ENCODE assay signal across 26 cellular contexts in genomic region chr15:34773916-34774315, GRCh38. TPM values are rescaled to one million over a fixed set of nuclear protein-coding genes. Genes with fewer than 3 reads are reported as not detected.
DNase-seq lines count a peak whose midpoint lies in the region; ATAC-seq and TF ChIP-seq lines count a peak whose summit lies in the region.
"Had no signal": no experiment of that assay in that cellular context is flagged by ENCODE, and none has a peak within 500 bp of the region (broad histone marks: within the 10 kb centered on the region; RNA-seq: fewer than 3 reads in every experiment).

No MANE protein-coding gene starts in this region.

- H3K4me3 Mint-ChIP-seq in endodermal cell = no peak overlapping the region
- H3K4me3 Mint-ChIP-seq in neural progenitor cell = no peak overlapping the region
- H3K4me3 Mint-ChIP-seq: IgD-negative memory B cell, T-cell had no signal

- H3K36me3 Mint-ChIP-seq in endodermal cell (ENCODE audit: low read depth) (no peaks in the 10 kb centered on the region), neural progenitor cell (no peaks in the 10 kb centered on the region)
- H3K36me3 Mint-ChIP-seq: IgD-negative memory B cell, T-cell had no signal

- DNase-seq in NCI-H1694 (lab: John Stamatoyannopoulos, UW) (peak; percentile 44), NCI-H1694 treated with DMSO at 0.1 percent for 48 hours (lab: John Stamatoyannopoulos, UW) (no peak), NCI-H2171 (lab: John Stamatoyannopoulos, UW) (peak; percentile 41), endodermal cell (no peak), neural progenitor cell (ENCODE audit: low spot score) (peak; percentile 5)
- DNase-seq: DMS53, GM23248, NCI-H1092, NCI-H1436 treated with DMSO at 0.1 percent for 48 hours, NCI-H2029, NCI-H345, NCI-H510A treated with DMSO at 0.1 percent for 48 hours, NCI-H82, RPMI8226, SHP77, T-cell had no signal

- no peak overlapping the region for H3K9ac ChIP-seq in endodermal cell (ENCODE audit: extremely low read depth, low read length, poor library complexity, severe bottlenecking)
- H3K9ac ChIP-seq in neural progenitor cell = no peak overlapping the region
- H3K9ac ChIP-seq: GM23248 had no signal

- H3K27me3 ChIP-seq in endodermal cell (ENCODE audit: control insufficient read depth, insufficient read depth, low read length, poor library complexity, severe bottlenecking) = no peaks in the 10 kb centered on the region
- H3K27me3 ChIP-seq in neural progenitor cell = no peaks in the 10 kb centered on the region

- H3F3A ChIP-seq in neural progenitor cell (ENCODE audit: low read depth) = no peaks in the 10 kb centered on the region

- H3K27ac ChIP-seq in endodermal cell (ENCODE audit: low read depth, low read length) (no peak overlapping the region), neural progenitor cell (no peak overlapping the region)
- H3K27ac ChIP-seq: GM23248, HL-60 had no signal

- TF ChIP-seq CTCF in endodermal cell (conservative IDR thresholded peaks at IDR 0.05) = peak; percentile 23
- no peak for TF ChIP-seq CTCF in neural progenitor cell (IDR thresholded peaks at IDR 0.05)

- H3K27ac Mint-ChIP-seq in endodermal cell = no peak overlapping the region
- no peak overlapping the region for H3K27ac Mint-ChIP-seq in neural progenitor cell
- H3K27ac Mint-ChIP-seq: IgD-negative memory B cell, T-cell had no signal

- no peaks in the 10 kb centered on the region for H4K20me1 ChIP-seq in neural progenitor cell (ENCODE audit: low read depth)

- no peaks in the 10 kb centered on the region for H3K36me3 ChIP-seq in endodermal cell (ENCODE audit: control insufficient read depth, insufficient read depth, low read length)
- no peaks in the 10 kb centered on the region for H3K36me3 ChIP-seq in neural progenitor cell

- no peaks in the 10 kb centered on the region for H3K4me1 ChIP-seq in endodermal cell (ENCODE audit: control insufficient read depth, insufficient read depth, low read length)
- no peaks in the 10 kb centered on the region for H3K4me1 ChIP-seq in neural progenitor cell

- no peaks in the 10 kb centered on the region for H3K9me3 ChIP-seq in endodermal cell (ENCODE audit: control insufficient read depth, low read length)
- H3K9me3 ChIP-seq in neural progenitor cell (ENCODE audit: low read depth) = no peaks in the 10 kb centered on the region

- 0 to 52% methylated on average over 1 to 2 of the region's 2 CpGs for WGBS in endodermal cell (ENCODE audit: insufficient coverage in 1 of 2, insufficient read length in 1 of 2), 2 experiments

- H2AFZ ChIP-seq in neural progenitor cell (replicated peaks) = no peak overlapping the region
- H2AFZ ChIP-seq: GM23248 had no signal

- H3K4me3 ChIP-seq in endodermal cell (ENCODE audit: low read length) (no peak overlapping the region), neural progenitor cell (no peak overlapping the region)
- H3K4me3 ChIP-seq: GM23248 had no signal

- no peak overlapping the region for H3K4me2 ChIP-seq in neural progenitor cell

- no peaks in the 10 kb centered on the region for H3K27me3 Mint-ChIP-seq in endodermal cell (ENCODE audit: insufficient read depth)
- peaks cover 3% of the 10 kb centered on the region for H3K27me3 Mint-ChIP-seq in neural progenitor cell (ENCODE audit: insufficient read depth, low read depth)

- no peaks in the 10 kb centered on the region for H3K79me2 ChIP-seq in neural progenitor cell (ENCODE audit: low read depth)

- H3K4me1 Mint-ChIP-seq in endodermal cell (no peaks in the 10 kb centered on the region), neural progenitor cell (peaks cover 15% of the 10 kb centered on the region)
- H3K4me1 Mint-ChIP-seq: T-cell had no signal

- no peaks in the 10 kb centered on the region for H3K9me3 Mint-ChIP-seq in endodermal cell
- H3K9me3 Mint-ChIP-seq in neural progenitor cell = no peaks in the 10 kb centered on the region
- H3K9me3 Mint-ChIP-seq: IgD-negative memory B cell, T-cell had no signal

- ATAC-seq in HG02840 (IDR thresholded peaks at IDR 0.05; ENCODE audit: low FRiP score, unreplicated experiment) (no peak), GM19023 (IDR thresholded peaks at IDR 0.05; ENCODE audit: unreplicated experiment) (no peak)
- ATAC-seq: HCT116, T-cell had no signal

RNA-seq across cellular contexts. Expression of gene GJD2, which starts 19.1 kb away (rescaled TPM):
- not detected for total RNA-seq in endodermal cell
- 0.64 TPM for polyA plus RNA-seq in endodermal cell (2013, experiment 1 of 2)
- 0.54 TPM for polyA plus RNA-seq in endodermal cell (2013, experiment 2 of 2)
- not detected in 2 replicates for total RNA-seq in neural progenitor cell (ENCODE audit: low replicate concordance)
- total RNA-seq: A172, Daoy, GM23248, SK-MEL-5, T-cell had no signal
- polyA plus RNA-seq: BJ, GM23248, IgD-negative memory B cell had no signal

RNA-seq across cellular contexts. Expression of gene ACTC1, which starts 21.4 kb away (rescaled TPM):
- 10 to 100 TPM; 42.5 to 58.2 TPM for total RNA-seq in endodermal cell
- polyA plus RNA-seq in endodermal cell (2013, experiment 1 of 2) = 97.7 TPM
- polyA plus RNA-seq in endodermal cell (2013, experiment 2 of 2) = 99.3 TPM
- 3.8 and 3.9 TPM in 2 replicates for total RNA-seq in neural progenitor cell (ENCODE audit: low replicate concordance)
- total RNA-seq: Daoy, G401, SK-MEL-5, T-cell had no signal
- polyA plus RNA-seq: IgD-negative memory B cell had no signal

Comparison
In these comparisons a context has a peak if more than half of its experiments do, and no peak if none do; other contexts are left out.
1. DNase-seq: peak in NCI-H1694 (single experiment), NCI-H2171 (single experiment) and neural progenitor cell (single experiment); none in NCI-H1694 treated with DMSO at 0.1 percent for 48 hours (single experiment) and endodermal cell (single experiment).